Comparison of ENCODE assay signal across 13 cellular contexts in genomic region chr15:38297623-38298388, GRCh38. TPM values are rescaled to one million over a fixed set of nuclear protein-coding genes. Genes with fewer than 3 reads are reported as not detected.
DNase-seq lines count a peak whose midpoint lies in the region; ATAC-seq and TF ChIP-seq lines count a peak whose summit lies in the region.
"Had no signal": no experiment of that assay in that cellular context is flagged by ENCODE, and none has a peak within 500 bp of the region (broad histone marks: within the 10 kb centered on the region; RNA-seq: fewer than 3 reads in every experiment).

No MANE protein-coding gene starts in this region.

- H3K27me3 Mint-ChIP-seq in activated naive CD8-positive, alpha-beta T cell treated with anti-CD3 and anti-CD28 coated beads, Interleukin-2, amount 50 U/mL, for 24 hours = peaks cover 11% of the 10 kb centered on the region
- peaks cover 3% of the 10 kb centered on the region for H3K27me3 Mint-ChIP-seq in activated naive CD8-positive, alpha-beta T cell treated with anti-CD3 and anti-CD28 coated beads for 36 hours

- H3K36me3 Mint-ChIP-seq in activated naive CD8-positive, alpha-beta T cell treated with anti-CD3 and anti-CD28 coated beads, Interleukin-2, amount 50 U/mL, for 24 hours (ENCODE audit: low read depth) = no peaks in the 10 kb centered on the region
- peaks cover 4% of the 10 kb centered on the region for H3K36me3 Mint-ChIP-seq in activated naive CD8-positive, alpha-beta T cell treated with anti-CD3 and anti-CD28 coated beads for 36 hours
- H3K36me3 Mint-ChIP-seq: activated naive CD4-positive, alpha-beta T cell treated with anti-CD3 and anti-CD28 coated beads, Interleukin-2, amount 50 U/mL, for 24 hours had no signal

- DNase-seq in activated naive CD8-positive, alpha-beta T cell treated with anti-CD3 and anti-CD28 coated beads, Interleukin-2, amount 50 U/mL, for 24 hours = no peak
- DNase-seq in activated naive CD8-positive, alpha-beta T cell treated with anti-CD3 and anti-CD28 coated beads for 36 hours = no peak
- peak; percentile 14 for DNase-seq in astrocyte of the hippocampus (ENCODE audit: low read depth, low spot score)
- no peak for DNase-seq in GM19238 (ENCODE audit: insufficient read length, low spot score)
- no peak for DNase-seq in NCI-H128 (lab: John Stamatoyannopoulos, UW; ENCODE audit: unreplicated experiment)
- DNase-seq in GM13977 (ENCODE audit: low spot score) = no peak
- DNase-seq: activated CD4-positive, alpha-beta memory T cell treated with anti-CD3 and anti-CD28 coated beads, Interleukin-2, amount 10 ng/mL, durations not matched to agents 7 days and 5 days; NCI-H1694 treated with DMSO at 0.1 percent for 48 hours; SHP77 treated with DMSO at 0.1 percent for 48 hours; transverse colon had no signal

- H3K27ac Mint-ChIP-seq in activated naive CD8-positive, alpha-beta T cell treated with anti-CD3 and anti-CD28 coated beads, Interleukin-2, amount 50 U/mL, for 24 hours = no peak overlapping the region
- H3K27ac Mint-ChIP-seq in activated naive CD8-positive, alpha-beta T cell treated with anti-CD3 and anti-CD28 coated beads for 36 hours = no peak overlapping the region
- H3K27ac Mint-ChIP-seq: activated CD4-positive, alpha-beta memory T cell treated with anti-CD3 and anti-CD28 coated beads, Interleukin-2, amount 10 ng/mL, durations not matched to agents 7 days and 5 days; activated naive CD4-positive, alpha-beta T cell treated with anti-CD3 and anti-CD28 coated beads, Interleukin-2, amount 50 U/mL, for 24 hours had no signal

- no peak for TF ChIP-seq CTCF in GM13977 (IDR thresholded peaks at IDR 0.05; ENCODE audit: extremely low read depth, insufficient read depth, missing control alignments)

- ATAC-seq in activated naive CD8-positive, alpha-beta T cell treated with anti-CD3 and anti-CD28 coated beads, Interleukin-2, amount 50 U/mL, for 24 hours = peak; percentile 85
- ATAC-seq in HG02970 (IDR thresholded peaks at IDR 0.05; ENCODE audit: low FRiP score, unreplicated experiment) (peak; percentile 62), GM21360 (IDR thresholded peaks at IDR 0.05; ENCODE audit: unreplicated experiment) (no peak)

- no peak overlapping the region for H3K4me3 Mint-ChIP-seq in activated naive CD8-positive, alpha-beta T cell treated with anti-CD3 and anti-CD28 coated beads, Interleukin-2, amount 50 U/mL, for 24 hours
- no peak overlapping the region for H3K4me3 Mint-ChIP-seq in activated naive CD8-positive, alpha-beta T cell treated with anti-CD3 and anti-CD28 coated beads for 36 hours
- H3K4me3 Mint-ChIP-seq: activated CD4-positive, alpha-beta memory T cell treated with anti-CD3 and anti-CD28 coated beads, Interleukin-2, amount 10 ng/mL, durations not matched to agents 7 days and 5 days; activated naive CD4-positive, alpha-beta T cell treated with anti-CD3 and anti-CD28 coated beads, Interleukin-2, amount 50 U/mL, for 24 hours had no signal

- in situ Hi-C loops in GM13977 (cut with MboI; ENCODE audit: low pct_unique_long_range_greater_than_20kb, low sequenced_read_pairs, unreplicated experiment) = no loop called here

- peaks cover 13% of the 10 kb centered on the region for H3K4me1 Mint-ChIP-seq in activated naive CD8-positive, alpha-beta T cell treated with anti-CD3 and anti-CD28 coated beads, Interleukin-2, amount 50 U/mL, for 24 hours
- H3K4me1 Mint-ChIP-seq in activated naive CD8-positive, alpha-beta T cell treated with anti-CD3 and anti-CD28 coated beads for 36 hours = peaks cover 7% of the 10 kb centered on the region
- H3K4me1 Mint-ChIP-seq: activated naive CD4-positive, alpha-beta T cell treated with anti-CD3 and anti-CD28 coated beads, Interleukin-2, amount 50 U/mL, for 24 hours had no signal

- H3K9me3 Mint-ChIP-seq in activated naive CD8-positive, alpha-beta T cell treated with anti-CD3 and anti-CD28 coated beads, Interleukin-2, amount 50 U/mL, for 24 hours = no peaks in the 10 kb centered on the region
- H3K9me3 Mint-ChIP-seq in activated naive CD8-positive, alpha-beta T cell treated with anti-CD3 and anti-CD28 coated beads for 36 hours = no peaks in the 10 kb centered on the region
- H3K9me3 Mint-ChIP-seq: activated CD4-positive, alpha-beta memory T cell treated with anti-CD3 and anti-CD28 coated beads, Interleukin-2, amount 10 ng/mL, durations not matched to agents 7 days and 5 days; activated naive CD4-positive, alpha-beta T cell treated with anti-CD3 and anti-CD28 coated beads, Interleukin-2, amount 50 U/mL, for 24 hours had no signal

RNA-seq across cellular contexts. Expression of gene SPRED1, which starts 45.2 kb away (rescaled TPM):
- total RNA-seq in activated naive CD8-positive, alpha-beta T cell treated with anti-CD3 and anti-CD28 coated beads for 36 hours = 1 to 10 TPM; 3.2 TPM
